14 cellular contexts compared by ENCODE assay signal in genomic region chr10:61643316-61643751, GRCh38. TPM values are rescaled to one million over a fixed set of nuclear protein-coding genes. Genes with fewer than 3 reads are reported as not detected.
DNase-seq lines count a peak whose midpoint lies in the region; ATAC-seq, FAIRE-seq and TF ChIP-seq lines count a peak whose summit lies in the region.
"Had no signal": no experiment of that assay in that cellular context is flagged by ENCODE, and none has a peak within 500 bp of the region (broad histone marks: within the 10 kb centered on the region; RNA-seq: fewer than 3 reads in every experiment).

No MANE protein-coding gene starts in this region.

- no peak for TF ChIP-seq CTCF in HepG2 (CRISPR knock-in tag; IDR thresholded peaks at IDR 0.05)
- TF ChIP-seq CTCF in right lobe of liver (IDR thresholded peaks at IDR 0.05), result no peak
- no peak for TF ChIP-seq CTCF in fibroblast of mammary gland (conservative IDR thresholded peaks at IDR 0.05; ENCODE audit: control insufficient read depth, insufficient read depth, low read depth, low read length)

- H3K27ac Mint-ChIP-seq in activated CD8-positive, alpha-beta T cell treated with anti-CD3 and anti-CD28 coated beads, Interleukin-2, amount 10 ng/mL, durations not matched to agents 7 days and 5 days, result no peak overlapping the region
- H3K27ac Mint-ChIP-seq: stimulated activated memory B cell treated with anti-CD40 and anti-IgM and Interleukin-4, amounts not matched to agents 10 μg/mL and 1 μg/mL and 100 μg/mL, for 72 hours had no signal

- POLR2A ChIA-PET in HepG2 (lab: Yijun Ruan, JAX), result no interaction called here
- POLR2A ChIA-PET in activated CD8-positive, alpha-beta T cell treated with anti-CD3 and anti-CD28 coated beads, Interleukin-2, amount 10 ng/mL, durations not matched to agents 7 days and 5 days (lab: Charles Lee), result no interaction called here

- 16% methylated on average over 1 of the region's 1 CpG for WGBS in HepG2 (ENCODE audit: low lambda C conversion rate)
- 8% methylated on average over 1 of the region's 1 CpG for WGBS in right lobe of liver (ENCODE audit: insufficient coverage, low coverage, low lambda C conversion rate, missing lambda C conversion rate)

- DNase-seq in HepG2 (ENCODE audit: low spot score), result no peak
- no peak for DNase-seq in right lobe of liver
- peak; percentile 72 for DNase-seq in NCI-H774 (lab: John Stamatoyannopoulos, UW)
- DNase-seq in fibroblast of mammary gland (ENCODE audit: low read depth), result peak; percentile 86
- no peak for DNase-seq in activated CD8-positive, alpha-beta T cell treated with anti-CD3 and anti-CD28 coated beads, Interleukin-2, amount 10 ng/mL, durations not matched to agents 7 days and 5 days
- no peak for DNase-seq in activated T-cell treated with anti-CD3 and anti-CD28 coated beads, Interleukin-2, amount 50 U/mL, for 4 hours
- DNase-seq: activated effector memory CD4-positive, alpha-beta T cell treated with Interleukin-2 at 50 U/mL for 16 hours; hippocampal formation; SHP77; stimulated activated CD4-positive, alpha-beta T cell treated with anti-CD3 and anti-CD28 coated beads, Interleukin-15, amount 100 ng/mL, for 24 hours had no signal

- no peak for TF ChIP-seq RAD21 in HepG2 (CRISPR knock-in tag; IDR thresholded peaks at IDR 0.05)

- H3K9me3 Mint-ChIP-seq in activated CD8-positive, alpha-beta T cell treated with anti-CD3 and anti-CD28 coated beads, Interleukin-2, amount 10 ng/mL, durations not matched to agents 7 days and 5 days (ENCODE audit: insufficient read depth), result no peaks in the 10 kb centered on the region
- H3K9me3 Mint-ChIP-seq in activated T-cell treated with anti-CD3 and anti-CD28 coated beads, Interleukin-2, amount 50 U/mL, for 4 hours, result no peaks in the 10 kb centered on the region
- H3K9me3 Mint-ChIP-seq: stimulated activated memory B cell treated with anti-CD40 and anti-IgM and Interleukin-4, amounts not matched to agents 10 μg/mL and 1 μg/mL and 100 μg/mL, for 72 hours had no signal

- no peak for TF ChIP-seq EP300 in HepG2 (IDR thresholded peaks at IDR 0.05; ENCODE audit: low read depth in 2 of 2, low read length in 2 of 2)
- no peak for TF ChIP-seq EP300 in HepG2 (CRISPR knock-in tag; IDR thresholded peaks at IDR 0.05; ENCODE audit: borderline replicate concordance)

- H3K79me2 ChIP-seq in HepG2 (ENCODE audit: insufficient read depth, low read length), result no peaks in the 10 kb centered on the region

- H3K27ac ChIP-seq in HepG2 (ENCODE audit: extremely low read length, insufficient read depth, low read length), result no peak overlapping the region
- no peak overlapping the region for H3K27ac ChIP-seq in right lobe of liver
- H3K27ac ChIP-seq in subcutaneous abdominal adipose tissue (ENCODE audit: low read depth, low read length), result peak overlapping the region; percentile 11
- H3K27ac ChIP-seq: C4-2B had no signal

- H3K36me3 ChIP-seq in HepG2 (replicated peaks in 1 of 2; ENCODE audit: control insufficient read depth in 1 of 2, insufficient read depth in 2 of 2, low read length in 2 of 2), result no peaks in the 10 kb centered on the region
- H3K36me3 ChIP-seq in right lobe of liver, result no peaks in the 10 kb centered on the region
- no peaks in the 10 kb centered on the region for H3K36me3 ChIP-seq in subcutaneous abdominal adipose tissue (ENCODE audit: control insufficient read depth in 5 of 5, insufficient read depth in 5 of 5, low read length in 5 of 5)

- H3K9me3 ChIP-seq in HepG2 (ENCODE audit: low read length), result no peaks in the 10 kb centered on the region
- no peaks in the 10 kb centered on the region for H3K9me3 ChIP-seq in right lobe of liver
- no peaks in the 10 kb centered on the region for H3K9me3 ChIP-seq in subcutaneous abdominal adipose tissue (ENCODE audit: control insufficient read depth in 5 of 5, low read length in 5 of 5)

- H3K27me3 Mint-ChIP-seq in activated CD8-positive, alpha-beta T cell treated with anti-CD3 and anti-CD28 coated beads, Interleukin-2, amount 10 ng/mL, durations not matched to agents 7 days and 5 days (ENCODE audit: low read depth), result no peaks in the 10 kb centered on the region
- peaks cover 2% of the 10 kb centered on the region for H3K27me3 Mint-ChIP-seq in activated T-cell treated with anti-CD3 and anti-CD28 coated beads, Interleukin-2, amount 50 U/mL, for 4 hours (ENCODE audit: low read depth)
- H3K27me3 Mint-ChIP-seq: stimulated activated memory B cell treated with anti-CD40 and anti-IgM and Interleukin-4, amounts not matched to agents 10 μg/mL and 1 μg/mL and 100 μg/mL, for 72 hours had no signal

- H3K27me3 ChIP-seq in HepG2 (ENCODE audit: control insufficient read depth in 1 of 2, insufficient read depth in 2 of 2, low read length in 2 of 2) (no peaks in the 10 kb centered on the region), right lobe of liver (no peaks in the 10 kb centered on the region), subcutaneous abdominal adipose tissue (ENCODE audit: control insufficient read depth in 5 of 5, insufficient read depth in 4 of 5, low read length in 5 of 5) (no peaks in the 10 kb centered on the region)

- no peak overlapping the region for H3K9ac ChIP-seq in HepG2 (ENCODE audit: insufficient read depth, low read depth, low read length)
- no peak overlapping the region for H3K9ac ChIP-seq in subcutaneous abdominal adipose tissue (ENCODE audit: low read length in 5 of 5)

- H3K4me1 Mint-ChIP-seq in activated CD8-positive, alpha-beta T cell treated with anti-CD3 and anti-CD28 coated beads, Interleukin-2, amount 10 ng/mL, durations not matched to agents 7 days and 5 days (ENCODE audit: low read depth), result no peaks in the 10 kb centered on the region
- no peaks in the 10 kb centered on the region for H3K4me1 Mint-ChIP-seq in activated T-cell treated with anti-CD3 and anti-CD28 coated beads, Interleukin-2, amount 50 U/mL, for 4 hours (ENCODE audit: low read depth)
- H3K4me1 Mint-ChIP-seq: stimulated activated memory B cell treated with anti-CD40 and anti-IgM and Interleukin-4, amounts not matched to agents 10 μg/mL and 1 μg/mL and 100 μg/mL, for 72 hours had no signal

- H3K4me1 ChIP-seq in HepG2 (ENCODE audit: insufficient read depth, low read length) (no peaks in the 10 kb centered on the region), right lobe of liver (no peaks in the 10 kb centered on the region), subcutaneous abdominal adipose tissue (ENCODE audit: control insufficient read depth in 5 of 5, insufficient read depth in 5 of 5, low read length in 5 of 5) (peaks cover 0 to 12% (median 0%) of the 10 kb centered on the region in 5 donors)

- intact Hi-C loops in HepG2 (cut with micrococcal nuclease; ENCODE audit: unreplicated experiment) (no loop called here), right lobe of liver (cut with DNase I) (no loop called here)

- H3K36me3 Mint-ChIP-seq in activated CD8-positive, alpha-beta T cell treated with anti-CD3 and anti-CD28 coated beads, Interleukin-2, amount 10 ng/mL, durations not matched to agents 7 days and 5 days (ENCODE audit: low read depth), result no peaks in the 10 kb centered on the region
- H3K36me3 Mint-ChIP-seq in activated T-cell treated with anti-CD3 and anti-CD28 coated beads, Interleukin-2, amount 50 U/mL, for 4 hours (ENCODE audit: insufficient read depth), result no peaks in the 10 kb centered on the region
- H3K36me3 Mint-ChIP-seq: stimulated activated memory B cell treated with anti-CD40 and anti-IgM and Interleukin-4, amounts not matched to agents 10 μg/mL and 1 μg/mL and 100 μg/mL, for 72 hours had no signal

- CTCF ChIA-PET in HepG2 (lab: Yijun Ruan, JAX; ENCODE audit: low intra/inter-chr PET ratio, low total read pairs), result no interaction called here
- CTCF ChIA-PET in activated CD8-positive, alpha-beta T cell treated with anti-CD3 and anti-CD28 coated beads, Interleukin-2, amount 10 ng/mL, durations not matched to agents 7 days and 5 days (lab: Charles Lee), result no interaction called here

- ATAC-seq in HepG2 (no peak), right lobe of liver (no peak), HG03354 (IDR thresholded peaks at IDR 0.05; ENCODE audit: poor library complexity, severe bottlenecking, unreplicated experiment) (no peak)
- ATAC-seq in activated CD8-positive, alpha-beta T cell treated with anti-CD3 and anti-CD28 coated beads, Interleukin-2, amount 10 ng/mL, durations not matched to agents 7 days and 5 days, result no peak
- no peak for ATAC-seq in activated T-cell treated with anti-CD3 and anti-CD28 coated beads, Interleukin-2, amount 50 U/mL, for 4 hours
- ATAC-seq: stimulated activated memory B cell treated with anti-CD40 and anti-IgM and Interleukin-4, amounts not matched to agents 10 μg/mL and 1 μg/mL and 100 μg/mL, for 72 hours had no signal

- BruUV-seq in HepG2 (replicated peaks; lab: Mats Ljungman, UMichigan), result no TSS peak

- TF ChIP-seq POLR2A in HepG2 (IDR thresholded peaks at IDR 0.05; ENCODE audit: insufficient read depth in 1 of 2, low read depth in 2 of 2, low read length in 2 of 2) (no peak), right lobe of liver (IDR thresholded peaks at IDR 0.05) (no peak)

- H2AFZ ChIP-seq in HepG2 (ENCODE audit: low read length), result no peak overlapping the region

- H3K4me3 ChIP-seq in HepG2 (replicated peaks in 1 of 3; ENCODE audit: insufficient read depth in 1 of 3, low read depth in 2 of 3, low read length in 3 of 3) (no peak overlapping the region), right lobe of liver (no peak overlapping the region), fibroblast of mammary gland (ENCODE audit: control insufficient read depth, low read depth, low read length) (no peak overlapping the region), subcutaneous abdominal adipose tissue (ENCODE audit: low read depth in 1 of 5, low read length in 5 of 5) (no peak overlapping the region)

- H3K4me3 Mint-ChIP-seq in activated CD8-positive, alpha-beta T cell treated with anti-CD3 and anti-CD28 coated beads, Interleukin-2, amount 10 ng/mL, durations not matched to agents 7 days and 5 days, result no peak overlapping the region
- H3K4me3 Mint-ChIP-seq in activated T-cell treated with anti-CD3 and anti-CD28 coated beads, Interleukin-2, amount 50 U/mL, for 4 hours, result no peak overlapping the region
- H3K4me3 Mint-ChIP-seq: stimulated activated memory B cell treated with anti-CD40 and anti-IgM and Interleukin-4, amounts not matched to agents 10 μg/mL and 1 μg/mL and 100 μg/mL, for 72 hours had no signal

- H4K20me1 ChIP-seq in HepG2 (ENCODE audit: insufficient read depth, low read length), result no peaks in the 10 kb centered on the region

- no peak overlapping the region for H3K4me2 ChIP-seq in HepG2 (ENCODE audit: low read depth, low read length)

- no peak for FAIRE-seq in HepG2 (lab: Jason Lieb, UNC)

- in situ Hi-C loops in HepG2 (cut with HindIII; ENCODE audit: extremely low pct_ligation_motif_present, low pct_unique_long_range_greater_than_20kb), result no loop called here

RNA-seq across cellular contexts. Expression of gene CABCOCO1, which starts 19.4 kb away (rescaled TPM):
- total RNA-seq in HepG2 (2016; rRNA removed; fragmentation: Illumina TruSeq; extraction: Trizol) (not detected in 2 replicates), right lobe of liver (not detected)
- total RNA-seq in HepG2 (2016; cell fraction: cytosol; rRNA removed; fragmentation: Illumina TruSeq; extraction: Trizol; ENCODE audit: low read depth), result not detected in 2 replicates
- not detected in 2 replicates for total RNA-seq in HepG2 (2016; cell fraction: insoluble cytoplasmic fraction; rRNA removed; fragmentation: Illumina TruSeq; extraction: Trizol)
- total RNA-seq in HepG2 (2016; cell fraction: membrane; rRNA removed; fragmentation: Illumina TruSeq; extraction: Trizol), result not detected in 2 replicates
- not detected in 2 replicates for total RNA-seq in HepG2 (2016; cell fraction: nucleus; rRNA removed; fragmentation: Illumina TruSeq; extraction: Trizol)
- not detected in 2 replicates for polyA plus RNA-seq in HepG2 (2011; rRNA removed)
- not detected in 2 replicates for polyA plus RNA-seq in HepG2 (2011; cell fraction: cytosol; rRNA removed)
- not detected in 2 replicates for polyA plus RNA-seq in HepG2 (2011; cell fraction: nucleus; rRNA removed)
- polyA plus RNA-seq in HepG2 (2012), result not detected in 2 replicates
- not detected in 2 replicates for polyA plus RNA-seq in HepG2 (2016; cell fraction: cytosol; fragmentation: Illumina TruSeq; extraction: Trizol; ENCODE audit: low read depth)
- polyA plus RNA-seq in HepG2 (2016; cell fraction: insoluble cytoplasmic fraction; fragmentation: Illumina TruSeq; extraction: Trizol; ENCODE audit: low read depth), result not detected in 2 replicates
- not detected in 2 replicates for polyA plus RNA-seq in HepG2 (2016; cell fraction: membrane; fragmentation: Illumina TruSeq; extraction: Trizol; ENCODE audit: low read depth)
- polyA plus RNA-seq in HepG2 (2016; cell fraction: nucleus; fragmentation: Illumina TruSeq; extraction: Trizol; ENCODE audit: insufficient read depth, low read depth), result not detected in 2 replicates
- polyA minus RNA-seq in HepG2 (2011; rRNA and poly(A)+ RNA removed; ENCODE audit: low replicate concordance), result not detected in 2 replicates
- not detected in 2 replicates for polyA minus RNA-seq in HepG2 (2011; cell fraction: cytosol; rRNA and poly(A)+ RNA removed)
- not detected in 2 replicates for polyA minus RNA-seq in HepG2 (2011; cell fraction: nucleus; rRNA and poly(A)+ RNA removed)
- total RNA-seq in activated CD8-positive, alpha-beta T cell treated with anti-CD3 and anti-CD28 coated beads, Interleukin-2, amount 10 ng/mL, durations not matched to agents 7 days and 5 days, result not detected
- not detected for total RNA-seq in activated T-cell treated with anti-CD3 and anti-CD28 coated beads, Interleukin-2, amount 50 U/mL, for 4 hours

Comparison
In these comparisons a context has a peak if more than half of its experiments do, and no peak if none do; other contexts are left out.
1. DNase-seq: peak in NCI-H774 (single experiment) and fibroblast of mammary gland (single experiment); none in HepG2 (single experiment), right lobe of liver (0 of 3), activated CD8-positive, alpha-beta T cell treated with anti-CD3 and anti-CD28 coated beads, Interleukin-2, amount 10 ng/mL, durations not matched to agents 7 days and 5 days (single experiment) and activated T-cell treated with anti-CD3 and anti-CD28 coated beads, Interleukin-2, amount 50 U/mL, for 4 hours (single experiment).